ENCODE assay signal across 18 cellular contexts in the genomic region with DNA sequence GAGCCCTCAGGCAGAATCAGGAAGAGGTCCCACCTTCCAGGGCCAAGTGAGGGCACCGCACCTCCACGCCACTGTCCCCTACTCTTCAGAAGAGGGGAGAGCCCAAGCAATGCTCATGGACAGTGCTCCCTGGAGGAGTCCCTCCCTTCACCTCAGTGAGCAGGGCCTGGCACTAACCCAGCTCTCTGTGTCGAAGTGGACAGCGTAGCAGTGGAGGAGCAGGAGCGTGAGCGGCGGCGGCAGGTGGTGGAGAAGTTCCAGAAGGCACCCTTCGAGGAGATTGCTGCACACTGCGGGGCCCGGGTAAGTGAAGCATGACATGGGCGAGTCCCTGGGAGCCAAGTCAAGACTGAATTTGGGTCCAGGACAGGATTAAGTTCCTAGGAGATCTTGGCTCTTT. TPM values are rescaled to one million over a fixed set of nuclear protein-coding genes. Genes with fewer than 3 reads are reported as not detected.
"Had no signal": no experiment of that assay in that cellular context is flagged by ENCODE, and none has a peak within 500 bp of the region (broad histone marks: within the 10 kb centered on the region; RNA-seq: fewer than 3 reads in every experiment).

No MANE protein-coding gene starts in this region.

- H3K27ac ChIP-seq: colonic mucosa, esophagus squamous epithelium, neural progenitor cell, pancreas, right lobe of liver, testis, transverse colon had no signal

- H3K4me3 ChIP-seq: colonic mucosa, esophagus squamous epithelium, neural progenitor cell, pancreas, right lobe of liver, testis, transverse colon had no signal

- H3K4me1 Mint-ChIP-seq: neural progenitor cell; stimulated activated naive B cell treated with anti-CD40 and anti-IgM and Interleukin-4, amounts not matched to agents 10 μg/mL and 1 μg/mL and 100 μg/mL, for 72 hours; stimulated activated naive CD8-positive, alpha-beta T cell treated with anti-CD3 and anti-CD28 coated beads, Interleukin-15, amount 100 ng/mL, for 72 hours had no signal

- H3K9me3 Mint-ChIP-seq: naive thymus-derived CD8-positive, alpha-beta T cell; neural progenitor cell; stimulated activated naive B cell treated with anti-CD40 and anti-IgM and Interleukin-4, amounts not matched to agents 10 μg/mL and 1 μg/mL and 100 μg/mL, for 72 hours; stimulated activated naive CD8-positive, alpha-beta T cell treated with anti-CD3 and anti-CD28 coated beads, Interleukin-15, amount 100 ng/mL, for 72 hours had no signal

- ATAC-seq: left colon; naive thymus-derived CD8-positive, alpha-beta T cell; pancreas; right lobe of liver; stimulated activated naive B cell treated with anti-CD40 and anti-IgM and Interleukin-4, amounts not matched to agents 10 μg/mL and 1 μg/mL and 100 μg/mL, for 72 hours; stimulated activated naive CD8-positive, alpha-beta T cell treated with anti-CD3 and anti-CD28 coated beads, Interleukin-15, amount 100 ng/mL, for 72 hours had no signal

- DNase-seq: colonic mucosa; dermis blood vessel endothelial cell; esophagus squamous epithelium; foreskin fibroblast; left colon; mammary epithelial cell; naive thymus-derived CD8-positive, alpha-beta T cell; occipital lobe; pancreas; stimulated activated CD4-positive, alpha-beta T cell treated with anti-CD3 and anti-CD28 coated beads, Interleukin-2, amount 100 ng/mL, for 24 hours; stimulated activated CD4-positive, alpha-beta T cell treated with anti-CD3 and anti-CD28 coated beads, Interleukin-4, amount 100 ng/mL, for 4 hours; stimulated activated naive B cell treated with anti-CD40 and anti-IgM and Interleukin-4, amounts not matched to agents 10 μg/mL and 1 μg/mL and 100 μg/mL, for 72 hours; stimulated activated naive CD8-positive, alpha-beta T cell treated with anti-CD3 and anti-CD28 coated beads, Interleukin-15, amount 100 ng/mL, for 72 hours; testis; transverse colon had no signal

- H3K4me1 ChIP-seq: colonic mucosa, esophagus squamous epithelium, neural progenitor cell, pancreas, right lobe of liver, testis, transverse colon had no signal

- H3K9me3 ChIP-seq: colonic mucosa, esophagus squamous epithelium, pancreas, right lobe of liver, testis, transverse colon had no signal

- H3K27ac Mint-ChIP-seq: neural progenitor cell; stimulated activated naive B cell treated with anti-CD40 and anti-IgM and Interleukin-4, amounts not matched to agents 10 μg/mL and 1 μg/mL and 100 μg/mL, for 72 hours had no signal

- H3K36me3 Mint-ChIP-seq: naive thymus-derived CD8-positive, alpha-beta T cell; stimulated activated naive B cell treated with anti-CD40 and anti-IgM and Interleukin-4, amounts not matched to agents 10 μg/mL and 1 μg/mL and 100 μg/mL, for 72 hours had no signal

- H3K27me3 Mint-ChIP-seq: progenitor cell of endocrine pancreas; stimulated activated naive B cell treated with anti-CD40 and anti-IgM and Interleukin-4, amounts not matched to agents 10 μg/mL and 1 μg/mL and 100 μg/mL, for 72 hours; stimulated activated naive CD8-positive, alpha-beta T cell treated with anti-CD3 and anti-CD28 coated beads, Interleukin-15, amount 100 ng/mL, for 72 hours had no signal

- H3K4me2 ChIP-seq: neural progenitor cell had no signal

- H3K4me3 Mint-ChIP-seq: naive thymus-derived CD8-positive, alpha-beta T cell; neural progenitor cell; stimulated activated naive B cell treated with anti-CD40 and anti-IgM and Interleukin-4, amounts not matched to agents 10 μg/mL and 1 μg/mL and 100 μg/mL, for 72 hours; stimulated activated naive CD8-positive, alpha-beta T cell treated with anti-CD3 and anti-CD28 coated beads, Interleukin-15, amount 100 ng/mL, for 72 hours had no signal

- H2AFZ ChIP-seq: neural progenitor cell had no signal

- H3K27me3 ChIP-seq: colonic mucosa, neural progenitor cell, pancreas, right lobe of liver, testis, transverse colon had no signal

- H3K36me3 ChIP-seq: colonic mucosa, esophagus squamous epithelium, neural progenitor cell, pancreas, right lobe of liver, transverse colon had no signal

- H3K9ac ChIP-seq: neural progenitor cell had no signal

RNA-seq across cellular contexts. Expression of a gene that starts 16.7 kb away (rescaled TPM):
- polyA plus RNA-seq: mammary epithelial cell had no signal
